In the genomic region with DNA sequence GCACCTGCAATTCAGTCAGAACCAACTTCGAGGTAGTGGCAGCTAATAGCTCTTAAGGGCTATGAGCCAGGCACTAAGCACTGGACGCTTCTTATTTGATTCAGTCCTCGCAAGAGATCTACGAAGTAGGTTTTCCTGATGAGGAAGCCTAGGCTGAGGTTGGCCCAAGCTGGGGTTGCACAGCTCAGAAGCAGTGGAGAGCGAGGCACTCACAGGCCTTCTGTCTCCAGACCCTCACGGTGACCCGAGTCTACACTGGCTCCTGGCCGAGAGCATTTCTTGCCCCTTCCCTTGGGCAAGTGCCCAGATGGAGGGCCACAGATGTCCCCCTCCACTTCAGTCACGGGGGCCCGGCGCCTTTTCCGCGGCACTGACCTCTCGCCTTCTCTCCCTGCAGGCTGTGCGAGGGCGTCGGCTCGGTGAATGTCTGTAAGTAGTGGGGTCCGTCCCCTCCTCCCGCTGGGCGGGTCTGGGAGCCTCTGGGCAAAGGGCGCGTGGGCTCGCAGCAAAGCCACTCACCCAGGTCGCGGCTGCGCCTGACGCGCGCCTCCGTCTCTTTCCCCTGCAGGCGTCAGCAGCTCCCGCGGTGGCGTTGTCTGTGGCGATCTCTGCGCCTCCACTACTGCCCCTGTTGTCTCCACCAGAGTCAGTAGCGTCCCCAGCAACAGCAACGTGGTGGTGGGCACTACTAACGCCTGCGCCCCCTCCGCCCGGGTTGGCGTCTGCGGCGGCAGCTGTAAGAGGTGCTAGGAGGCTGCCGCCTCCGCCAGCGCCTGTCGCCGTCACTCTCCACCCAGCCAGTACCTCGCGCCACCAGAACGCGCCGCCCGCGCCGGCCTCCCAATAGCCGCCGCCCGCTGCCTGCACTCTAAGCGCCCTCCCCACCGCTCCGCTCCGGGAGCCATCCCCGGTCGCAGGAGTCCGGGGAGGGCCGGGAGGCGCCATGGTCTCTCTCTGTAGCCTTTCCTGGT, we compare ENCODE assay signal across 8 cellular contexts. TPM values are rescaled to one million over a fixed set of nuclear protein-coding genes. Genes with fewer than 3 reads are reported as not detected.
A peak's percentile ranks its signal among the peaks of the same experiment; 100 is the strongest.
DNase-seq lines count a peak whose midpoint lies in the region; ATAC-seq lines count a peak whose summit lies in the region.

No MANE protein-coding gene starts in this region.

- no peak for ATAC-seq in GM18519 (IDR thresholded peaks at IDR 0.05; ENCODE audit: low FRiP score, unreplicated experiment)

- DNase-seq in stimulated activated CD4-positive, alpha-beta T cell treated with anti-CD3 and anti-CD28 coated beads, Interleukin-12 subunit alpha, Interleukin-12 subunit beta, amount 100 ng/mL, for 48 hours (ENCODE audit: low read depth in 2 of 3, low spot score in 1 of 3), result peak; percentile 23 to 39 (median 35)
- DNase-seq in stimulated activated CD4-positive, alpha-beta T cell treated with anti-CD3 and anti-CD28 coated beads, Interleukin-12 subunit alpha, Interleukin-12 subunit beta, amount 100 ng/mL, for 4 hours, result no peak
- peak; percentile 12 for DNase-seq in SK-N-DZ (ENCODE audit: low spot score)
- DNase-seq in cerebellar nuclear complex (lab: John Stamatoyannopoulos, UW), result peak; percentile 14 to 16
- peak; percentile 21 for DNase-seq in kidney glomerular epithelial cell (lab: John Stamatoyannopoulos, UW)
- peak; percentile 51 for DNase-seq in stimulated activated CD4-positive, alpha-beta T cell treated with anti-CD3 and anti-CD28 coated beads, Interleukin-1b, Interleukin-23, amount 100 ng/mL, for 48 hours
- DNase-seq in effector CD8-positive, alpha-beta T cell (lab: John Stamatoyannopoulos, UW), result no peak

RNA-seq across cellular contexts. Expression of a gene that starts 13.1 kb away (rescaled TPM):
- polyA plus RNA-seq in SK-N-DZ (2014; cell fraction: cytosol; rRNA removed), result not detected in 2 replicates
- not detected in 2 replicates for polyA plus RNA-seq in SK-N-DZ (2014; cell fraction: nucleus; rRNA removed)

RNA-seq across cellular contexts. Expression of a gene that starts 16.8 kb away (rescaled TPM):
- not detected in 2 replicates for polyA plus RNA-seq in SK-N-DZ (2014; cell fraction: cytosol; rRNA removed)
- not detected in 2 replicates for polyA plus RNA-seq in SK-N-DZ (2014; cell fraction: nucleus; rRNA removed)

RNA-seq across cellular contexts. Expression of a gene that starts 33.7 kb away (rescaled TPM):
- not detected in 2 replicates for polyA plus RNA-seq in SK-N-DZ (2014; cell fraction: cytosol; rRNA removed)
- polyA plus RNA-seq in SK-N-DZ (2014; cell fraction: nucleus; rRNA removed), result not detected in 2 replicates

RNA-seq across cellular contexts. Expression of a gene that starts 59.2 kb away (rescaled TPM):
- polyA plus RNA-seq in SK-N-DZ (2014; cell fraction: cytosol; rRNA removed), result not detected in 2 replicates
- not detected in 2 replicates for polyA plus RNA-seq in SK-N-DZ (2014; cell fraction: nucleus; rRNA removed)

Comparison
In these comparisons a context has a peak if more than half of its experiments do, and no peak if none do; other contexts are left out.
1. DNase-seq: peak in stimulated activated CD4-positive, alpha-beta T cell treated with anti-CD3 and anti-CD28 coated beads, Interleukin-12 subunit alpha, Interleukin-12 subunit beta, amount 100 ng/mL, for 48 hours (3 of 3), SK-N-DZ (single experiment), cerebellar nuclear complex (2 of 2), kidney glomerular epithelial cell (single experiment) and stimulated activated CD4-positive, alpha-beta T cell treated with anti-CD3 and anti-CD28 coated beads, Interleukin-1b, Interleukin-23, amount 100 ng/mL, for 48 hours (single experiment); none in stimulated activated CD4-positive, alpha-beta T cell treated with anti-CD3 and anti-CD28 coated beads, Interleukin-12 subunit alpha, Interleukin-12 subunit beta, amount 100 ng/mL, for 4 hours (single experiment) and effector CD8-positive, alpha-beta T cell (single experiment).